23 cellular contexts compared by ENCODE assay signal in genomic region chr10:17506859-17507471, GRCh38. TPM values are rescaled to one million over a fixed set of nuclear protein-coding genes. Genes with fewer than 3 reads are reported as not detected.
DNase-seq lines count a peak whose midpoint lies in the region; ATAC-seq and TF ChIP-seq lines count a peak whose summit lies in the region.
"Had no signal": no experiment of that assay in that cellular context is flagged by ENCODE, and none has a peak within 500 bp of the region (broad histone marks: within the 10 kb centered on the region; RNA-seq: fewer than 3 reads in every experiment).

No MANE protein-coding gene starts in this region.

- no peak overlapping the region for H2BK120ac ChIP-seq in mesenchymal stem cell (ENCODE audit: low read depth, low read length)

- no peak overlapping the region for H2BK12ac ChIP-seq in mesenchymal stem cell (ENCODE audit: low read length in 2 of 2)

- H2BK15ac ChIP-seq in mesenchymal stem cell (ENCODE audit: low read depth, poor library complexity, severe bottlenecking), result no peak overlapping the region

- no peak overlapping the region for H3K4ac ChIP-seq in mesenchymal stem cell (ENCODE audit: low read depth in 1 of 2, low read length in 2 of 2)

- H3K27me3 Mint-ChIP-seq in activated CD8-positive, alpha-beta memory T cell treated with anti-CD3 and anti-CD28 coated beads, Interleukin-2, amount 10 ng/mL, durations not matched to agents 7 days and 5 days, result no peaks in the 10 kb centered on the region
- peaks cover 4% of the 10 kb centered on the region for H3K27me3 Mint-ChIP-seq in activated CD8-positive, alpha-beta T cell treated with anti-CD3 and anti-CD28 coated beads, Interleukin-2, amount 10 ng/mL, durations not matched to agents 7 days and 5 days (ENCODE audit: low read depth)
- peaks cover 5 to 6% of the 10 kb centered on the region in 2 donors for H3K27me3 Mint-ChIP-seq in stimulated activated naive B cell treated with anti-CD40 and anti-IgM and Interleukin-4, amounts not matched to agents 10 μg/mL and 1 μg/mL and 100 μg/mL, for 72 hours
- H3K27me3 Mint-ChIP-seq: stimulated activated naive CD8-positive, alpha-beta T cell treated with anti-CD3 and anti-CD28 coated beads, Interleukin-15, Interleukin-2, amounts not matched to agents 100 ng/mL and 50 ng/mL, for 24 hours had no signal

- no peak overlapping the region for H3K9ac ChIP-seq in MM.1S (ENCODE audit: low read length)
- H3K9ac ChIP-seq in mesenchymal stem cell (ENCODE audit: low read length), result no peak overlapping the region

- H3K23ac ChIP-seq in mesenchymal stem cell (ENCODE audit: low read length in 2 of 2), result no peak overlapping the region

- peaks cover 2% of the 10 kb centered on the region for H3K9me3 Mint-ChIP-seq in activated CD8-positive, alpha-beta memory T cell treated with anti-CD3 and anti-CD28 coated beads, Interleukin-2, amount 10 ng/mL, durations not matched to agents 7 days and 5 days (ENCODE audit: low read depth)
- no peaks in the 10 kb centered on the region for H3K9me3 Mint-ChIP-seq in activated CD8-positive, alpha-beta T cell treated with anti-CD3 and anti-CD28 coated beads, Interleukin-2, amount 10 ng/mL, durations not matched to agents 7 days and 5 days (ENCODE audit: insufficient read depth)
- H3K9me3 Mint-ChIP-seq in stimulated activated naive B cell treated with anti-CD40 and anti-IgM and Interleukin-4, amounts not matched to agents 10 μg/mL and 1 μg/mL and 100 μg/mL, for 72 hours, result peaks cover 0 to 5% of the 10 kb centered on the region in 2 donors
- H3K9me3 Mint-ChIP-seq: H9, type B pancreatic cell had no signal

- no peak overlapping the region for H4K8ac ChIP-seq in mesenchymal stem cell (ENCODE audit: low read length)

- H3F3A ChIP-seq in MM.1S (ENCODE audit: insufficient read depth, low read length), result no peaks in the 10 kb centered on the region

- TF ChIP-seq POLR2A in GM18505 (IDR thresholded peaks at IDR 0.05; ENCODE audit: borderline replicate concordance, extremely low read depth, insufficient read depth, insufficient read length), result no peak

- H3K27ac ChIP-seq in MM.1S (ENCODE audit: low read length), result no peak overlapping the region
- H3K27ac ChIP-seq in mesenchymal stem cell (ENCODE audit: low read length, poor library complexity, severe bottlenecking), result no peak overlapping the region
- no peak overlapping the region for H3K27ac ChIP-seq in right atrium auricular region
- H3K27ac ChIP-seq: lower lobe of right lung, pancreas had no signal

- H3K79me1 ChIP-seq in mesenchymal stem cell (replicated peaks; ENCODE audit: low read length, poor library complexity, severe bottlenecking), result no peaks in the 10 kb centered on the region

- H3K36me3 Mint-ChIP-seq in activated CD8-positive, alpha-beta memory T cell treated with anti-CD3 and anti-CD28 coated beads, Interleukin-2, amount 10 ng/mL, durations not matched to agents 7 days and 5 days, result peaks cover 3% of the 10 kb centered on the region
- peaks cover 12% of the 10 kb centered on the region for H3K36me3 Mint-ChIP-seq in activated CD8-positive, alpha-beta T cell treated with anti-CD3 and anti-CD28 coated beads, Interleukin-2, amount 10 ng/mL, durations not matched to agents 7 days and 5 days (ENCODE audit: low read depth)
- no peaks in the 10 kb centered on the region for H3K36me3 Mint-ChIP-seq in stimulated activated naive B cell treated with anti-CD40 and anti-IgM and Interleukin-4, amounts not matched to agents 10 μg/mL and 1 μg/mL and 100 μg/mL, for 72 hours
- H3K36me3 Mint-ChIP-seq: type B pancreatic cell had no signal

- no peak overlapping the region for H3K4me3 Mint-ChIP-seq in activated CD8-positive, alpha-beta memory T cell treated with anti-CD3 and anti-CD28 coated beads, Interleukin-2, amount 10 ng/mL, durations not matched to agents 7 days and 5 days
- H3K4me3 Mint-ChIP-seq in activated CD8-positive, alpha-beta T cell treated with anti-CD3 and anti-CD28 coated beads, Interleukin-2, amount 10 ng/mL, durations not matched to agents 7 days and 5 days, result no peak overlapping the region
- H3K4me3 Mint-ChIP-seq in stimulated activated naive B cell treated with anti-CD40 and anti-IgM and Interleukin-4, amounts not matched to agents 10 μg/mL and 1 μg/mL and 100 μg/mL, for 72 hours, result no peak overlapping the region
- H3K4me3 Mint-ChIP-seq: H9; stimulated activated naive CD8-positive, alpha-beta T cell treated with anti-CD3 and anti-CD28 coated beads, Interleukin-15, Interleukin-2, amounts not matched to agents 100 ng/mL and 50 ng/mL, for 24 hours; type B pancreatic cell had no signal

- H3K9me2 ChIP-seq in MM.1S (replicated peaks; ENCODE audit: insufficient read depth, low read length), result no peaks in the 10 kb centered on the region

- H3K4me3 ChIP-seq in MM.1S (ENCODE audit: low read length) (no peak overlapping the region), mesenchymal stem cell (ENCODE audit: insufficient read depth in 1 of 2, low read depth in 1 of 2, low read length in 2 of 2) (no peak overlapping the region), right atrium auricular region (no peak overlapping the region)
- H3K4me3 ChIP-seq: heart right ventricle, lower lobe of right lung, MG63, pancreas had no signal

- CTCF ChIA-PET in activated CD8-positive, alpha-beta memory T cell treated with anti-CD3 and anti-CD28 coated beads, Interleukin-2, amount 10 ng/mL, durations not matched to agents 7 days and 5 days (lab: Charles Lee), result interaction anchor here (0.8 kb wide), 1 partner anchor 142 kb away, joined by 3 read pairs; no protein-coding TSS in a partner anchor
- CTCF ChIA-PET in activated CD8-positive, alpha-beta T cell treated with anti-CD3 and anti-CD28 coated beads, Interleukin-2, amount 10 ng/mL, durations not matched to agents 7 days and 5 days (lab: Charles Lee), result interaction anchor here (0.9 kb wide), 1 partner anchor 12 kb away, joined by 3 read pairs; no protein-coding TSS in a partner anchor

- no peak overlapping the region for H3K18ac ChIP-seq in mesenchymal stem cell (ENCODE audit: low read depth in 1 of 2, low read length in 2 of 2)

- no peak for DNase-seq in activated CD8-positive, alpha-beta memory T cell treated with anti-CD3 and anti-CD28 coated beads, Interleukin-2, amount 10 ng/mL, durations not matched to agents 7 days and 5 days
- DNase-seq in activated CD8-positive, alpha-beta memory T cell treated with anti-CD3 and anti-CD28 coated beads, Interleukin-2, amount 50 U/mL, for 4 hours, result no peak
- DNase-seq in MM.1S (peak; percentile 24), mesenchymal stem cell (peak; percentile 13), right atrium auricular region (ENCODE audit: low spot score) (no peak)
- no peak for DNase-seq in activated CD8-positive, alpha-beta T cell treated with anti-CD3 and anti-CD28 coated beads, Interleukin-2, amount 10 ng/mL, durations not matched to agents 7 days and 5 days
- no peak for DNase-seq in stimulated activated naive B cell treated with anti-CD40 and anti-IgM and Interleukin-4, amounts not matched to agents 10 μg/mL and 1 μg/mL and 100 μg/mL, for 72 hours
- DNase-seq: Caco-2, H9, heart right ventricle, lower lobe of right lung, MG63, NCI-H187, NCI-H446 treated with DMSO at 0.1 percent for 48 hours, pancreas, SHP77 treated with DMSO at 0.1 percent for 48 hours had no signal

- no peaks in the 10 kb centered on the region for H4K20me1 ChIP-seq in MM.1S (ENCODE audit: insufficient read depth, low read length)

- ATAC-seq in activated CD8-positive, alpha-beta memory T cell treated with anti-CD3 and anti-CD28 coated beads, Interleukin-2, amount 10 ng/mL, durations not matched to agents 7 days and 5 days, result no peak
- ATAC-seq in activated CD8-positive, alpha-beta T cell treated with anti-CD3 and anti-CD28 coated beads, Interleukin-2, amount 10 ng/mL, durations not matched to agents 7 days and 5 days, result peak; percentile 56
- ATAC-seq in stimulated activated naive B cell treated with anti-CD40 and anti-IgM and Interleukin-4, amounts not matched to agents 10 μg/mL and 1 μg/mL and 100 μg/mL, for 72 hours (replicated peaks), result no peak
- ATAC-seq in GM18505 (IDR thresholded peaks at IDR 0.05; ENCODE audit: unreplicated experiment), result no peak
- ATAC-seq: heart right ventricle, HepG2, lower lobe of right lung, pancreas, sciatic nerve had no signal

- H4K91ac ChIP-seq in mesenchymal stem cell (ENCODE audit: low read length), result no peak overlapping the region

- H3K36me3 ChIP-seq in MM.1S (replicated peaks; ENCODE audit: insufficient read depth, low read length) (no peaks in the 10 kb centered on the region), mesenchymal stem cell (ENCODE audit: control insufficient read depth in 1 of 2, insufficient read depth in 2 of 2, low read depth in 1 of 2, low read length in 2 of 2) (no peaks in the 10 kb centered on the region), right atrium auricular region (no peaks in the 10 kb centered on the region)
- H3K36me3 ChIP-seq: heart right ventricle, lower lobe of right lung, MG63, pancreas had no signal

- no peaks in the 10 kb centered on the region for H3K27me3 ChIP-seq in MM.1S (replicated peaks; ENCODE audit: insufficient read depth, low read length)
- no peaks in the 10 kb centered on the region for H3K27me3 ChIP-seq in mesenchymal stem cell (ENCODE audit: control insufficient read depth in 1 of 2, insufficient read depth in 1 of 2, low read length in 2 of 2)
- H3K27me3 ChIP-seq in right atrium auricular region, result no peaks in the 10 kb centered on the region
- H3K27me3 ChIP-seq: heart right ventricle, MG63, pancreas had no signal

- no peak overlapping the region for H3K14ac ChIP-seq in mesenchymal stem cell (ENCODE audit: low read length in 2 of 2)

- WGBS in mesenchymal stem cell, result 97% methylated on average over 2 of the region's 3 CpGs

- no peak overlapping the region for H2AK5ac ChIP-seq in mesenchymal stem cell (ENCODE audit: low read length, severe bottlenecking)

- no peak overlapping the region for H2AFZ ChIP-seq in MM.1S (ENCODE audit: low read length)
- H2AFZ ChIP-seq in mesenchymal stem cell (ENCODE audit: low read depth, low read length), result no peak overlapping the region

- peaks cover 46% of the 10 kb centered on the region for H3K4me1 Mint-ChIP-seq in activated CD8-positive, alpha-beta memory T cell treated with anti-CD3 and anti-CD28 coated beads, Interleukin-2, amount 10 ng/mL, durations not matched to agents 7 days and 5 days
- H3K4me1 Mint-ChIP-seq in activated CD8-positive, alpha-beta T cell treated with anti-CD3 and anti-CD28 coated beads, Interleukin-2, amount 10 ng/mL, durations not matched to agents 7 days and 5 days (ENCODE audit: low read depth), result peaks cover 50% of the 10 kb centered on the region
- H3K4me1 Mint-ChIP-seq in stimulated activated naive B cell treated with anti-CD40 and anti-IgM and Interleukin-4, amounts not matched to agents 10 μg/mL and 1 μg/mL and 100 μg/mL, for 72 hours, result no peaks in the 10 kb centered on the region
- H3K4me1 Mint-ChIP-seq: H9 had no signal

- H3K9me3 ChIP-seq in MM.1S (replicated peaks; ENCODE audit: insufficient read depth, low read length), result no peaks in the 10 kb centered on the region
- no peaks in the 10 kb centered on the region for H3K9me3 ChIP-seq in mesenchymal stem cell (ENCODE audit: control insufficient read depth, low read length)
- no peaks in the 10 kb centered on the region for H3K9me3 ChIP-seq in right atrium auricular region
- H3K9me3 ChIP-seq: Caco-2, heart right ventricle, lower lobe of right lung, MG63, pancreas had no signal

- no peaks in the 10 kb centered on the region for H3K79me2 ChIP-seq in MM.1S (ENCODE audit: low read length)

- no peak overlapping the region for H2BK5ac ChIP-seq in mesenchymal stem cell (ENCODE audit: low read depth, low read length, poor library complexity, severe bottlenecking)

- TF ChIP-seq CTCF in MM.1S (IDR thresholded peaks at IDR 0.05; ENCODE audit: low read length) (no peak), right atrium auricular region (IDR thresholded peaks at IDR 0.05) (no peak)

- POLR2A ChIA-PET in activated CD8-positive, alpha-beta T cell treated with anti-CD3 and anti-CD28 coated beads, Interleukin-2, amount 10 ng/mL, durations not matched to agents 7 days and 5 days (lab: Charles Lee), result interaction anchor here (0.7 kb wide), 1 partner anchor 137 kb away, joined by 3 read pairs; no protein-coding TSS in a partner anchor

- peak overlapping the region; percentile 84 for H3K27ac Mint-ChIP-seq in activated CD8-positive, alpha-beta memory T cell treated with anti-CD3 and anti-CD28 coated beads, Interleukin-2, amount 10 ng/mL, durations not matched to agents 7 days and 5 days
- peak overlapping the region; percentile 74 for H3K27ac Mint-ChIP-seq in activated CD8-positive, alpha-beta T cell treated with anti-CD3 and anti-CD28 coated beads, Interleukin-2, amount 10 ng/mL, durations not matched to agents 7 days and 5 days
- H3K27ac Mint-ChIP-seq in stimulated activated naive B cell treated with anti-CD40 and anti-IgM and Interleukin-4, amounts not matched to agents 10 μg/mL and 1 μg/mL and 100 μg/mL, for 72 hours, result no peak overlapping the region
- H3K27ac Mint-ChIP-seq: H9, type B pancreatic cell had no signal

- no peaks in the 10 kb centered on the region for H3K4me1 ChIP-seq in MM.1S (ENCODE audit: low read length)
- H3K4me1 ChIP-seq in mesenchymal stem cell (ENCODE audit: control insufficient read depth, insufficient read depth, low read depth, low read length), result peaks cover 11% of the 10 kb centered on the region
- no peaks in the 10 kb centered on the region for H3K4me1 ChIP-seq in right atrium auricular region
- H3K4me1 ChIP-seq: Caco-2, pancreas had no signal

- no peak overlapping the region for H3K4me2 ChIP-seq in MM.1S (ENCODE audit: low read depth, low read length)
- H3K4me2 ChIP-seq in mesenchymal stem cell (ENCODE audit: low read length, poor library complexity, severe bottlenecking), result no peak overlapping the region

RNA-seq across cellular contexts. Expression of gene ST8SIA6, which starts 52.6 kb away (rescaled TPM):
- not detected for total RNA-seq in activated CD8-positive, alpha-beta memory T cell treated with anti-CD3 and anti-CD28 coated beads, Interleukin-2, amount 10 ng/mL, durations not matched to agents 7 days and 5 days
- total RNA-seq in activated CD8-positive, alpha-beta T cell treated with anti-CD3 and anti-CD28 coated beads, Interleukin-2, amount 10 ng/mL, durations not matched to agents 7 days and 5 days, result not detected
- polyA plus RNA-seq in mesenchymal stem cell (2013, experiment 1 of 2), result 0.03 TPM
- polyA plus RNA-seq in mesenchymal stem cell (2013, experiment 2 of 2), result not detected
- 10 to 100 TPM in 1 of 2 donors, 1 to 10 TPM in 1; 5.3 to 11.0 TPM for total RNA-seq in right atrium auricular region
- total RNA-seq: chondrocyte, HepG2, myocyte had no signal
- polyA plus RNA-seq: HepG2 had no signal

Comparison
In these comparisons a context has a peak if more than half of its experiments do, and no peak if none do; other contexts are left out.
1. DNase-seq: peak in MM.1S (single experiment) and mesenchymal stem cell (single experiment); none in activated CD8-positive, alpha-beta memory T cell treated with anti-CD3 and anti-CD28 coated beads, Interleukin-2, amount 10 ng/mL, durations not matched to agents 7 days and 5 days (single experiment), activated CD8-positive, alpha-beta memory T cell treated with anti-CD3 and anti-CD28 coated beads, Interleukin-2, amount 50 U/mL, for 4 hours (single experiment), activated CD8-positive, alpha-beta T cell treated with anti-CD3 and anti-CD28 coated beads, Interleukin-2, amount 10 ng/mL, durations not matched to agents 7 days and 5 days (single experiment), stimulated activated naive B cell treated with anti-CD40 and anti-IgM and Interleukin-4, amounts not matched to agents 10 μg/mL and 1 μg/mL and 100 μg/mL, for 72 hours (single experiment) and right atrium auricular region (single experiment).
2. RNA of gene ST8SIA6, which starts 52.6 kb away (total RNA-seq): 5.3 to 11.0 TPM in right atrium auricular region; not detected in activated CD8-positive, alpha-beta memory T cell treated with anti-CD3 and anti-CD28 coated beads, Interleukin-2, amount 10 ng/mL, durations not matched to agents 7 days and 5 days and not detected in activated CD8-positive, alpha-beta T cell treated with anti-CD3 and anti-CD28 coated beads, Interleukin-2, amount 10 ng/mL, durations not matched to agents 7 days and 5 days; every median in the first group is over 4 times any median in the second.